In genomic region chr2:136116111-136116812, GRCh38 we compare ENCODE assay signal across 1 cellular context.
TF ChIP-seq lines count a peak whose summit lies in the region.

No MANE protein-coding gene starts in this region.

TF ChIP-seq in WTC11, 78 proteins besides CTCF, POLR2A, EP300 and RAD21 (continued from another document):
- no peak for TF ChIP-seq ZNF425 (CRISPR knock-in tag; conservative IDR thresholded peaks at IDR 0.05)
TF ChIP-seq in WTC11: peak in this region for 0.
